Comparison of ENCODE assay signal across 16 cellular contexts in genomic region chr17:57484826-57485565, GRCh38.
DNase-seq lines count a peak whose midpoint lies in the region; ATAC-seq and TF ChIP-seq lines count a peak whose summit lies in the region.
"Had no signal": no experiment of that assay in that cellular context is flagged by ENCODE, and none has a peak within 500 bp of the region (broad histone marks: within the 10 kb centered on the region; RNA-seq: fewer than 3 reads in every experiment).

No MANE protein-coding gene starts in this region.

- no peaks in the 10 kb centered on the region for H3K27me3 Mint-ChIP-seq in CD8-positive, alpha-beta T cell (ENCODE audit: low read depth)
- H3K27me3 Mint-ChIP-seq in naive thymus-derived CD8-positive, alpha-beta T cell = no peaks in the 10 kb centered on the region
- peaks cover 0 to 1% (median 0%) of the 10 kb centered on the region in 3 donors for H3K27me3 Mint-ChIP-seq in CD14-positive monocyte (ENCODE audit: low read depth in 3 of 3)
- H3K27me3 Mint-ChIP-seq: B cell; stimulated activated naive CD8-positive, alpha-beta T cell treated with anti-CD3 and anti-CD28 coated beads, Interleukin-15, Interleukin-2, amounts not matched to agents 100 ng/mL and 50 ng/mL, for 24 hours had no signal

- no peaks in the 10 kb centered on the region for H3K9me3 ChIP-seq in CD8-positive, alpha-beta T cell (ENCODE audit: low read length)
- H3K9me3 ChIP-seq in GM23248 (ENCODE audit: low read depth) (no peaks in the 10 kb centered on the region), SK-N-SH (no peaks in the 10 kb centered on the region)
- H3K9me3 ChIP-seq: right atrium auricular region had no signal

- POLR2A ChIA-PET in CD8-positive, alpha-beta T cell (lab: Charles Lee) = interaction anchor here (1.4 kb wide), 1 partner anchor 20 kb away, joined by 3 read pairs; no protein-coding TSS in a partner anchor
- POLR2A ChIA-PET in SK-N-SH (lab: Yijun Ruan, JAX) = interaction anchor here (0.6 to 1.1 kb wide), 2 partner anchors 10 to 16 kb away, joined by 3 read pairs; no protein-coding TSS in a partner anchor
- POLR2A ChIA-PET in naive thymus-derived CD8-positive, alpha-beta T cell (lab: Charles Lee) = interaction anchor here (1.0 kb wide), 1 partner anchor 8 kb away, joined by 3 read pairs; no protein-coding TSS in a partner anchor

- no peak overlapping the region for H2AFZ ChIP-seq in GM23248
- no peak overlapping the region for H2AFZ ChIP-seq in SK-N-SH (ENCODE audit: low read depth)

- H4K20me1 ChIP-seq in GM23248 (ENCODE audit: insufficient read depth) (no peaks in the 10 kb centered on the region), SK-N-SH (ENCODE audit: insufficient read depth) (no peaks in the 10 kb centered on the region)

- H3K4me1 ChIP-seq in CD8-positive, alpha-beta T cell (ENCODE audit: insufficient read depth, low read length) = peaks cover 41% of the 10 kb centered on the region
- H3K4me1 ChIP-seq in GM23248 (ENCODE audit: insufficient read depth) = peaks cover 51% of the 10 kb centered on the region
- H3K4me1 ChIP-seq in SK-N-SH (ENCODE audit: control insufficient read depth in 1 of 2, insufficient read depth in 2 of 2, low read depth in 1 of 2, low read length in 1 of 2) = peaks cover 51 to 88% of the 10 kb centered on the region in 2 experiments

- no peaks in the 10 kb centered on the region for H3K36me3 ChIP-seq in CD8-positive, alpha-beta T cell (ENCODE audit: insufficient read depth, low read length)
- H3K36me3 ChIP-seq in GM23248 (ENCODE audit: low read depth) (no peaks in the 10 kb centered on the region), SK-N-SH (replicated peaks in 1 of 2; ENCODE audit: control insufficient read depth in 1 of 2, insufficient read depth in 2 of 2, low read length in 1 of 2) (no peaks in the 10 kb centered on the region)
- H3K36me3 ChIP-seq: right atrium auricular region had no signal

- 92% methylated on average over 10 of the region's 10 CpGs for WGBS in GM23248 (ENCODE audit: low coverage in 1 of 2, low lambda C conversion rate in 2 of 2, missing lambda C conversion rate in 2 of 2), 2 experiments
- 98% methylated on average over 10 of the region's 10 CpGs for WGBS in SK-N-SH (ENCODE audit: low lambda C conversion rate)

- no peaks in the 10 kb centered on the region for H3K9me3 Mint-ChIP-seq in CD8-positive, alpha-beta T cell
- no peaks in the 10 kb centered on the region for H3K9me3 Mint-ChIP-seq in naive thymus-derived CD8-positive, alpha-beta T cell
- no peaks in the 10 kb centered on the region for H3K9me3 Mint-ChIP-seq in CD14-positive monocyte
- H3K9me3 Mint-ChIP-seq: stimulated activated naive CD8-positive, alpha-beta T cell treated with anti-CD3 and anti-CD28 coated beads, Interleukin-15, Interleukin-2, amounts not matched to agents 100 ng/mL and 50 ng/mL, for 24 hours had no signal

- no peaks in the 10 kb centered on the region for H3K79me2 ChIP-seq in GM23248 (ENCODE audit: insufficient read depth)
- no peaks in the 10 kb centered on the region for H3K79me2 ChIP-seq in SK-N-SH (ENCODE audit: insufficient read depth)

- H3K36me3 Mint-ChIP-seq in CD8-positive, alpha-beta T cell = peaks cover 2% of the 10 kb centered on the region
- H3K36me3 Mint-ChIP-seq in naive thymus-derived CD8-positive, alpha-beta T cell = peaks cover 0 to 2% (median 0%) of the 10 kb centered on the region in 3 donors
- H3K36me3 Mint-ChIP-seq in CD14-positive monocyte = no peaks in the 10 kb centered on the region

- no peaks in the 10 kb centered on the region for H3K9me2 ChIP-seq in GM23248 (ENCODE audit: insufficient read depth)
- no peaks in the 10 kb centered on the region for H3K9me2 ChIP-seq in SK-N-SH

- peak overlapping the region; percentile 1 for H3K27ac Mint-ChIP-seq in CD8-positive, alpha-beta T cell
- peak overlapping the region in 6 of 10 donors; percentile 5 to 57 (median 34) for H3K27ac Mint-ChIP-seq in naive thymus-derived CD8-positive, alpha-beta T cell
- no peak overlapping the region for H3K27ac Mint-ChIP-seq in CD14-positive monocyte

- H3K4me1 Mint-ChIP-seq in CD8-positive, alpha-beta T cell (ENCODE audit: low read depth) = peaks cover 87% of the 10 kb centered on the region
- peaks cover 50 to 96% (median 86%) of the 10 kb centered on the region in 4 donors for H3K4me1 Mint-ChIP-seq in naive thymus-derived CD8-positive, alpha-beta T cell
- peaks cover 41% of the 10 kb centered on the region for H3K4me1 Mint-ChIP-seq in CD14-positive monocyte

- no peak overlapping the region for H3K27ac ChIP-seq in CD8-positive, alpha-beta T cell (ENCODE audit: low read depth, low read length)
- H3K27ac ChIP-seq in GM23248 = peak overlapping the region; percentile 33
- peak overlapping the region; percentile 75 to 98 for H3K27ac ChIP-seq in SK-N-SH (ENCODE audit: low read depth in 2 of 2, low read length in 1 of 2)
- H3K27ac ChIP-seq: right atrium auricular region had no signal

- H3K9ac ChIP-seq in GM23248 (0 out of 2 replicates have a peak overlapping the region, but pooled peaks have one; percentile 0), SK-N-SH (peak overlapping the region; percentile 24)

- H3K4me2 ChIP-seq in GM23248 (ENCODE audit: unreplicated experiment) (peak overlapping the region; percentile 59), SK-N-SH (peak overlapping the region; percentile 69)

- H3K27me3 ChIP-seq in CD8-positive, alpha-beta T cell (ENCODE audit: insufficient read depth, low read length) = no peaks in the 10 kb centered on the region
- H3K27me3 ChIP-seq in GM23248 (replicated peaks; ENCODE audit: insufficient read depth) (no peaks in the 10 kb centered on the region), SK-N-SH (ENCODE audit: insufficient read depth) (no peaks in the 10 kb centered on the region)
- H3K27me3 ChIP-seq: right atrium auricular region had no signal

- no peak overlapping the region for H3K4me3 ChIP-seq in CD8-positive, alpha-beta T cell (ENCODE audit: low read depth, low read length)
- H3K4me3 ChIP-seq in GM23248 = no peak overlapping the region
- H3K4me3 ChIP-seq in SK-N-SH (ENCODE audit: low read depth in 2 of 2, low read length in 1 of 2) = no peak overlapping the region
- H3K4me3 ChIP-seq: right atrium auricular region had no signal

- no peak overlapping the region for H3K4me3 Mint-ChIP-seq in CD8-positive, alpha-beta T cell
- H3K4me3 Mint-ChIP-seq in naive thymus-derived CD8-positive, alpha-beta T cell = peak overlapping the region in 5 of 10 donors; percentile 3 to 54 (median 21)
- H3K4me3 Mint-ChIP-seq in CD14-positive monocyte = no peak overlapping the region
- H3K4me3 Mint-ChIP-seq: stimulated activated naive CD8-positive, alpha-beta T cell treated with anti-CD3 and anti-CD28 coated beads, Interleukin-15, Interleukin-2, amounts not matched to agents 100 ng/mL and 50 ng/mL, for 24 hours had no signal

- intact Hi-C loops in CD8-positive, alpha-beta T cell (cut with DNase I, micrococcal nuclease) = no loop called here
- intact Hi-C loops in CD14-positive monocyte (cut with micrococcal nuclease) = no loop called here

- TF ChIP-seq RAD21 in SK-N-SH (IDR thresholded peaks at IDR 0.05; ENCODE audit: low read length) = no peak

- peak in 1 of 2 experiments; percentile 21; a peak in 1 of 4 replicates for TF ChIP-seq EP300 in SK-N-SH (IDR thresholded peaks at IDR 0.05; ENCODE audit: borderline replicate concordance in 1 of 2, low read depth in 1 of 2, low read length in 1 of 2)

- in situ Hi-C loops in GM23248 (cut with MboI) = no loop called here

- no peak for DNase-seq in CD8-positive, alpha-beta T cell
- no peak for DNase-seq in GM23248
- no peak for DNase-seq in SK-N-SH
- no peak for DNase-seq in naive thymus-derived CD8-positive, alpha-beta T cell
- DNase-seq in central memory CD4-positive, alpha-beta T cell = no peak
- DNase-seq in CD14-positive monocyte (ENCODE audit: low spot score) = no peak
- DNase-seq in NAMALWA (ENCODE audit: low spot score) = no peak
- DNase-seq: activated CD4-positive, alpha-beta T cell treated with anti-CD3 and anti-CD28 coated beads, Interleukin-2, amount 50 U/mL, for 48 hours; islet precursor cell; NCI-H2227 treated with DMSO at 0.1 percent for 48 hours; stimulated activated CD4-positive, alpha-beta T cell treated with anti-CD3 and anti-CD28 coated beads, Interleukin-4, amount 100 ng/mL, for 4 hours had no signal

- H3F3A ChIP-seq in GM23248 (ENCODE audit: insufficient read depth) (peaks cover 37% of the 10 kb centered on the region), SK-N-SH (replicated peaks; ENCODE audit: insufficient read depth) (peaks cover 36% of the 10 kb centered on the region)

- CTCF ChIA-PET in CD8-positive, alpha-beta T cell (lab: Charles Lee) = interaction anchor here (0.6 kb wide), 1 partner anchor 240 kb away, joined by 4 read pairs; no protein-coding TSS in a partner anchor
- CTCF ChIA-PET in SK-N-SH (lab: Yijun Ruan, JAX) = interaction anchor here (0.5 to 1.8 kb wide), 10 partner anchors 8 to 348 kb away, joined by 3 to 5 read pairs (median 4); no protein-coding TSS in a partner anchor

- TF ChIP-seq CTCF in CD8-positive, alpha-beta T cell (IDR thresholded peaks at IDR 0.05) = no peak
- TF ChIP-seq CTCF in SK-N-SH (IDR thresholded peaks at IDR 0.05) (no peak), CD14-positive monocyte (IDR thresholded peaks at IDR 0.05) (no peak)

- ATAC-seq in CD8-positive, alpha-beta T cell = no peak
- no peak for ATAC-seq in naive thymus-derived CD8-positive, alpha-beta T cell
- no peak for ATAC-seq in HG03571 (IDR thresholded peaks at IDR 0.05; ENCODE audit: unreplicated experiment)
- ATAC-seq: Panc1 had no signal

TF ChIP-seq in SK-N-SH, 30 proteins besides CTCF, POLR2A, EP300 and RAD21:
- TF ChIP-seq NFIC (IDR thresholded peaks at IDR 0.05; ENCODE audit: borderline replicate concordance) (no peak), GABPA (IDR thresholded peaks at IDR 0.05; ENCODE audit: low read depth) (no peak; the same call in 1 of the 2 replicates), IRF3 (IDR thresholded peaks at IDR 0.05; ENCODE audit: low read depth, low read length) (no peak), RXRA (IDR thresholded peaks at IDR 0.05; ENCODE audit: borderline replicate concordance, low read depth) (no peak), RCOR1 (IDR thresholded peaks at IDR 0.05; ENCODE audit: low read length) (no peak), TCF12 (IDR thresholded peaks at IDR 0.05) (no peak), GATA2 (CRISPR knock-in tag; IDR thresholded peaks at IDR 0.05) (peak; percentile 63), MXI1 (IDR thresholded peaks at IDR 0.05; ENCODE audit: low read depth, low read length) (peak; percentile 25; the same call in 1 of the 2 replicates), EZH2phosphoT487 (IDR thresholded peaks at IDR 0.05; ENCODE audit: borderline replicate concordance, low read depth) (no peak)
TF ChIP-seq in SK-N-SH: peak in this region for 2.

Comparison
In these comparisons a context has a peak if more than half of its experiments do, and no peak if none do; other contexts are left out.
1. H3K27ac Mint-ChIP-seq: peak in CD8-positive, alpha-beta T cell (single experiment) and naive thymus-derived CD8-positive, alpha-beta T cell (6 of 10); none in CD14-positive monocyte (0 of 7).